Comparison of ENCODE assay signal across 13 cellular contexts in genomic region chr11:61004841-61005240, GRCh38. TPM values are rescaled to one million over a fixed set of nuclear protein-coding genes. Genes with fewer than 3 reads are reported as not detected.
DNase-seq lines count a peak whose midpoint lies in the region; ATAC-seq and TF ChIP-seq lines count a peak whose summit lies in the region.
"Had no signal": no experiment of that assay in that cellular context is flagged by ENCODE, and none has a peak within 500 bp of the region (broad histone marks: within the 10 kb centered on the region; RNA-seq: fewer than 3 reads in every experiment).

No MANE protein-coding gene starts in this region.

- H3K79me2 ChIP-seq in Loucy (ENCODE audit: insufficient read depth, low read length) (no peaks in the 10 kb centered on the region), osteoblast (ENCODE audit: insufficient read depth, low read length) (no peaks in the 10 kb centered on the region)

- DNase-seq in NCI-H146 (lab: John Stamatoyannopoulos, UW): peak; percentile 21
- no peak for DNase-seq in NCI-H146 treated with DMSO at 0.1 percent for 48 hours (lab: John Stamatoyannopoulos, UW; ENCODE audit: unreplicated experiment)
- DNase-seq in activated naive CD8-positive, alpha-beta T cell treated with anti-CD3 and anti-CD28 coated beads for 36 hours: no peak
- peak; percentile 87 for DNase-seq in osteoblast (ENCODE audit: insufficient read length, low spot score, missing footprints)
- no peak for DNase-seq in midbrain (lab: John Stamatoyannopoulos, UW)
- no peak for DNase-seq in thyroid gland
- DNase-seq: EL, GOT3, left cardiac atrium had no signal

- no peak for ATAC-seq in HG02981 (IDR thresholded peaks at IDR 0.05; ENCODE audit: unreplicated experiment)

- WGBS in thyroid gland, 2 donors: 62 to 64% methylated on average over 4 of the region's 4 CpGs

- H3K9me3 ChIP-seq in Loucy (ENCODE audit: insufficient read depth, low read depth, low read length) (no peaks in the 10 kb centered on the region), osteoblast (ENCODE audit: low read depth, low read length) (no peaks in the 10 kb centered on the region), thyroid gland (no peaks in the 10 kb centered on the region)

- H3K27me3 Mint-ChIP-seq in activated naive CD8-positive, alpha-beta T cell treated with anti-CD3 and anti-CD28 coated beads for 36 hours: no peaks in the 10 kb centered on the region

- H3K4me3 Mint-ChIP-seq in activated naive CD8-positive, alpha-beta T cell treated with anti-CD3 and anti-CD28 coated beads for 36 hours: peak overlapping the region; percentile 71

- H3K36me3 ChIP-seq in Loucy (ENCODE audit: insufficient read depth, low read length): no peaks in the 10 kb centered on the region
- H3K36me3 ChIP-seq in osteoblast (ENCODE audit: insufficient read depth, low read length): no peaks in the 10 kb centered on the region
- no peaks in the 10 kb centered on the region for H3K36me3 ChIP-seq in thyroid gland

- no peak for TF ChIP-seq CTCF in Loucy (conservative IDR thresholded peaks at IDR 0.05; ENCODE audit: low read length)
- TF ChIP-seq CTCF in osteoblast (IDR thresholded peaks at IDR 0.05; ENCODE audit: extremely low read depth, low read depth, low read length): no peak
- no peak for TF ChIP-seq CTCF in thyroid gland (IDR thresholded peaks at IDR 0.05)

- no peak overlapping the region for H3K27ac ChIP-seq in osteoblast (ENCODE audit: low read depth, low read length)
- H3K27ac ChIP-seq in thyroid gland: no peak overlapping the region

- H3K4me1 ChIP-seq in Loucy (ENCODE audit: insufficient read depth, low read length, poor library complexity, severe bottlenecking): peaks cover 27% of the 10 kb centered on the region
- peaks cover 4% of the 10 kb centered on the region for H3K4me1 ChIP-seq in osteoblast (ENCODE audit: insufficient read depth, low read length)
- peaks cover 6 to 19% of the 10 kb centered on the region in 2 donors for H3K4me1 ChIP-seq in thyroid gland

- peak overlapping the region; percentile 68; the same call in 1 of the 2 replicates for H2AFZ ChIP-seq in Loucy (ENCODE audit: low read length)
- H2AFZ ChIP-seq in osteoblast (ENCODE audit: low read length): no peak overlapping the region

- H3K27me3 ChIP-seq in Loucy (ENCODE audit: insufficient read depth, low read length, poor library complexity, severe bottlenecking): no peaks in the 10 kb centered on the region
- H3K27me3 ChIP-seq in osteoblast (ENCODE audit: insufficient read depth, low read length): peaks cover 60% of the 10 kb centered on the region
- no peaks in the 10 kb centered on the region for H3K27me3 ChIP-seq in thyroid gland

- no peaks in the 10 kb centered on the region for H3F3A ChIP-seq in Loucy (ENCODE audit: low read depth)

- TF ChIP-seq POLR2A in thyroid gland (IDR thresholded peaks at IDR 0.05): no peak

- H3K9ac ChIP-seq in Loucy (ENCODE audit: low read depth, low read length, poor library complexity, severe bottlenecking): peak overlapping the region; percentile 44

- no peaks in the 10 kb centered on the region for H3K9me3 Mint-ChIP-seq in activated naive CD8-positive, alpha-beta T cell treated with anti-CD3 and anti-CD28 coated beads for 36 hours

- H3K27ac Mint-ChIP-seq in activated naive CD8-positive, alpha-beta T cell treated with anti-CD3 and anti-CD28 coated beads for 36 hours: peak overlapping the region; percentile 91

- intact Hi-C loops in thyroid gland (cut with DNase I): no loop called here

- no peaks in the 10 kb centered on the region for H4K20me1 ChIP-seq in Loucy (ENCODE audit: insufficient read depth, low read length, poor library complexity, severe bottlenecking)
- no peaks in the 10 kb centered on the region for H4K20me1 ChIP-seq in osteoblast (ENCODE audit: insufficient read depth, low read length)

- H3K36me3 Mint-ChIP-seq in activated naive CD8-positive, alpha-beta T cell treated with anti-CD3 and anti-CD28 coated beads for 36 hours: peaks cover 70% of the 10 kb centered on the region

- H3K9me2 ChIP-seq in Loucy (replicated peaks; ENCODE audit: low read depth, low read length): no peaks in the 10 kb centered on the region

- H3K4me2 ChIP-seq in Loucy (ENCODE audit: low read depth, low read length, poor library complexity, severe bottlenecking): peak overlapping the region; percentile 71
- no peak overlapping the region for H3K4me2 ChIP-seq in osteoblast (ENCODE audit: insufficient read depth, low read length)

- H3K4me3 ChIP-seq in Loucy (ENCODE audit: low read length, poor library complexity, severe bottlenecking): peak overlapping the region; percentile 33
- H3K4me3 ChIP-seq in osteoblast (ENCODE audit: insufficient read depth, low read length): no peak overlapping the region
- H3K4me3 ChIP-seq in thyroid gland (replicated peaks in 1 of 3): no peak overlapping the region

- H3K4me1 Mint-ChIP-seq in activated naive CD8-positive, alpha-beta T cell treated with anti-CD3 and anti-CD28 coated beads for 36 hours: peaks cover 83% of the 10 kb centered on the region

RNA-seq across cellular contexts. Expression of gene CD6, which starts 33.4 kb away (rescaled TPM):
- total RNA-seq in activated naive CD8-positive, alpha-beta T cell treated with anti-CD3 and anti-CD28 coated beads for 36 hours: 100 to 1,000 TPM; 167 to 169 TPM
- total RNA-seq in osteoblast (not detected in 2 replicates), thyroid gland (1 to 10 TPM in 1 of 4 donors, under 1 TPM in 3; 0.40 to 2.7 (median 0.69) TPM)
- total RNA-seq: A172, fibroblast of lung had no signal

RNA-seq across cellular contexts. Expression of gene SLC15A3, which starts 52.9 kb away (rescaled TPM):
- total RNA-seq in activated naive CD8-positive, alpha-beta T cell treated with anti-CD3 and anti-CD28 coated beads for 36 hours: 1 to 10 TPM; 6.3 to 6.9 TPM
- 10.9 and 13.0 TPM in 2 replicates for total RNA-seq in osteoblast
- total RNA-seq in thyroid gland: 10 to 100 TPM in 2 of 4 donors, 1 to 10 TPM in 2; 6.3 to 16.5 (median 8.9) TPM

Comparison
In these comparisons a context has a peak if more than half of its experiments do, and no peak if none do; other contexts are left out.
1. DNase-seq: peak in NCI-H146 (single experiment) and osteoblast (single experiment); none in NCI-H146 treated with DMSO at 0.1 percent for 48 hours (single experiment), activated naive CD8-positive, alpha-beta T cell treated with anti-CD3 and anti-CD28 coated beads for 36 hours (single experiment), midbrain (single experiment) and thyroid gland (0 of 2).
2. RNA of gene CD6, which starts 33.4 kb away (total RNA-seq): 167 to 169 TPM in activated naive CD8-positive, alpha-beta T cell treated with anti-CD3 and anti-CD28 coated beads for 36 hours; 0.40 to 2.7 TPM in thyroid gland and not detected in osteoblast; every median in the first group is over 10 times any median in the second.